In the genomic region with DNA sequence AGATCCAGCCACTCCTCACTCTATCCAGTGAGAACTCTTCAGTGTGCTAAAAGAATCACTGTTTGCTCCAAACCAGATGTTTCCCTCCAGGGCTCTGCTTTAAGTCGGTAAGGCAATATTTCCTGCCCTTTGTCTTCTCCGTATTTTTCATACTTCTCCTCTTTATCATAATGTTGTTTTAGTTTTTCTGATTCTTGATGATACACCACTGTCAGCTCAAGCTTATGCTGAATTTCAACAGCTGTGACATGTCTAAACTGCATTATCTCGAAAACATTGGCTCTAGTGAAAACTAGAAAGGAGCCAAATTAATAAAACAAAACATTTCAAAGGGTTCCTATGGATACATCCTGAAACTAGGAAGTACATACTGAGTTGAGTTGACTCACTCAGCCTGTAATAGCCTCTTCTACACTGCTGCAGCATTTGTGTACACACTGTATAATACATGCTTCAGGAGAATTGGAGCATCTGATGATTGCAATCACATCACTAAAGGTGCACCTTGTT, we compare ENCODE assay signal across 10 cellular contexts. TPM values are rescaled to one million over a fixed set of nuclear protein-coding genes. Genes with fewer than 3 reads are reported as not detected.
A peak's percentile ranks its signal among the peaks of the same experiment; 100 is the strongest.
DNase-seq lines count a peak whose midpoint lies in the region; ATAC-seq and TF ChIP-seq lines count a peak whose summit lies in the region.
"Had no signal": no experiment of that assay in that cellular context is flagged by ENCODE, and none has a peak within 500 bp of the region (broad histone marks: within the 10 kb centered on the region; RNA-seq: fewer than 3 reads in every experiment).

No MANE protein-coding gene starts in this region.

- TF ChIP-seq CTCF in left ventricle myocardium inferior (IDR thresholded peaks at IDR 0.05; ENCODE audit: borderline replicate concordance): no peak
- TF ChIP-seq CTCF in RWPE2 (IDR thresholded peaks at IDR 0.05; ENCODE audit: poor library complexity, severe bottlenecking): no peak
- no peak for TF ChIP-seq CTCF in foreskin fibroblast (IDR thresholded peaks at IDR 0.05; ENCODE audit: low read depth, low read length)

- WGBS in right cardiac atrium: 28% methylated on average over 3 of the region's 3 CpGs

- H3K36me3 ChIP-seq in left ventricle myocardium inferior (no peaks in the 10 kb centered on the region), RWPE2 (ENCODE audit: low read depth) (no peaks in the 10 kb centered on the region)

- no peaks in the 10 kb centered on the region for H3K27me3 ChIP-seq in right cardiac atrium (ENCODE audit: control insufficient read depth, insufficient read depth)
- H3K27me3 ChIP-seq in left ventricle myocardium inferior (ENCODE audit: low read depth): no peaks in the 10 kb centered on the region
- H3K27me3 ChIP-seq in RWPE2 (ENCODE audit: insufficient read depth, poor library complexity, severe bottlenecking): no peaks in the 10 kb centered on the region

- H3K4me1 ChIP-seq in right cardiac atrium (ENCODE audit: control insufficient read depth, insufficient read depth, low read length) (no peaks in the 10 kb centered on the region), left ventricle myocardium inferior (no peaks in the 10 kb centered on the region), RWPE2 (ENCODE audit: insufficient read depth, poor library complexity, severe bottlenecking) (peaks cover 19% of the 10 kb centered on the region)

- H3K9me3 ChIP-seq in right cardiac atrium (ENCODE audit: control insufficient read depth, low read length) (no peaks in the 10 kb centered on the region), left ventricle myocardium inferior (replicated peaks) (peaks cover 11% of the 10 kb centered on the region), RWPE2 (ENCODE audit: severe bottlenecking) (no peaks in the 10 kb centered on the region)

- intact Hi-C loops in right cardiac atrium (cut with DNase I): no loop called here
- intact Hi-C loops in left ventricle myocardium inferior (cut with micrococcal nuclease): no loop called here

- no peak overlapping the region for H3K27ac ChIP-seq in right cardiac atrium (ENCODE audit: low read length)
- no peak overlapping the region for H3K27ac ChIP-seq in left ventricle myocardium inferior (replicated peaks)
- peak overlapping the region; percentile 78 for H3K27ac ChIP-seq in RWPE2 (ENCODE audit: poor library complexity, severe bottlenecking)
- H3K27ac ChIP-seq: HL-60 had no signal

- ATAC-seq in right cardiac atrium (peak; percentile 51 to 74), RWPE2 (ENCODE audit: low read depth) (peak; percentile 94), GM21367 (IDR thresholded peaks at IDR 0.05; ENCODE audit: unreplicated experiment) (no peak), HG02970 (IDR thresholded peaks at IDR 0.05; ENCODE audit: low FRiP score, unreplicated experiment) (no peak)

- DNase-seq in right cardiac atrium: no peak
- DNase-seq in left ventricle myocardium inferior: no peak
- no peak for DNase-seq in RWPE2 (ENCODE audit: low spot score)
- peak; percentile 59 to 80 for DNase-seq in foreskin fibroblast
- DNase-seq in NOMO-1 (lab: John Stamatoyannopoulos, UW; ENCODE audit: unreplicated experiment in 2 of 2): no peak
- no peak for DNase-seq in activated effector memory CD4-positive, alpha-beta T cell treated with anti-CD3 and anti-CD28 coated beads, Interleukin-2, amount 50 U/mL, for 16 hours
- DNase-seq: activated naive CD4-positive, alpha-beta T cell had no signal

- H3K4me3 ChIP-seq in right cardiac atrium (ENCODE audit: low read length): no peak overlapping the region
- H3K4me3 ChIP-seq in left ventricle myocardium inferior: no peak overlapping the region
- no peak overlapping the region for H3K4me3 ChIP-seq in RWPE2 (ENCODE audit: severe bottlenecking)
- H3K4me3 ChIP-seq in foreskin fibroblast (ENCODE audit: low read depth in 1 of 2, low read length in 2 of 2): peak overlapping the region in 1 of 2 donors; percentile 25

RNA-seq across cellular contexts. Expression of a gene that starts 39.8 kb away (rescaled TPM):
- total RNA-seq in right cardiac atrium (1 to 10 TPM; 3.4 to 4.8 (median 4.1) TPM), left ventricle myocardium inferior (3.6 TPM)
- polyA plus RNA-seq in right cardiac atrium: 1.6 TPM

RNA-seq across cellular contexts. Expression of a gene that starts 45.5 kb away (rescaled TPM):
- total RNA-seq in right cardiac atrium (1 to 10 TPM; 5.2 to 5.8 (median 5.5) TPM), left ventricle myocardium inferior (3.7 TPM)
- polyA plus RNA-seq in right cardiac atrium: 4.9 TPM

Comparison
In these comparisons a context has a peak if more than half of its experiments do, and no peak if none do; other contexts are left out.
1. ATAC-seq: peak in right cardiac atrium (2 of 2) and RWPE2 (single experiment); none in GM21367 (single experiment) and HG02970 (single experiment).
2. DNase-seq: peak in foreskin fibroblast (2 of 2); none in right cardiac atrium (0 of 3), left ventricle myocardium inferior (single experiment), RWPE2 (single experiment), NOMO-1 (0 of 2) and activated effector memory CD4-positive, alpha-beta T cell treated with anti-CD3 and anti-CD28 coated beads, Interleukin-2, amount 50 U/mL, for 16 hours (single experiment).